1 cellular context compared by ENCODE assay signal in the genomic region with DNA sequence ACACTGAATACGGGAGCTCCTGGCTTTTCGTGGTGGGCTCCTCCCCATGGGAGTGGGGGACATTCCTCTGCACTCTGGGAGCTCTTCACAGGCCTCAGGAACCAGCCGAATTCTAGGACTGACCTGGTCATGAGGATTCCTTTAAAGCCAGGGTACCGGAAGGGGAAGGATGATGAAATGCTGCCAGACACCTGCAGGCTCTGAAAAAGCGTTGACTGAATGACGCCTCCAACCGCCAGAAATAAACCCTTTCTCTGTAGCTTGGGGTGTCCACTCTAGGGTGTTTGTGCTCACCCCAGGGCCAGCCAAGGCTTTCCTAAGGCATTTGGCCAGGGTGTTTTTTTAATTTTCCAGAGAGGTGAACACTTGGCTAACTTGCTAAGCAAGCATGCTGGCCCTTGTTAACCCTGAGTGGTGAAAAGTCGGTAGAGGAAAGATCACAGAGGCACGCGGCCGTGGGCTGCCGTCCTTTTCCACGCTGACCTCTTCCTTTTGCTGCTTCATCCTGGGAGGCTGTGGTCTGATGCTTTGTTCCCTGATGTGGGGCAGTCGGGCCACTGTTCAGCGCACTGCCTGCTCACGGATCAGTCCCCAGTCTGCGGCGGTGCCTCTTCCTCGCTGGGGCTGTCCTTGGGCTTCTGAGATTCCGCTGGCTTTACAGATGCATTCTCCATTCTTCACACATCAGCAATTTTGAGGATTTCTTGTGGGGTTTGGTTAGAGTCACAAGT.
TF ChIP-seq lines count a peak whose summit lies in the region.

No MANE protein-coding gene starts in this region.

TF ChIP-seq in K562, 482 proteins besides CTCF, POLR2A, EP300 and RAD21 (continued from another document):
- TF ChIP-seq ZBTB11 (CRISPR knock-in tag; IDR thresholded peaks at IDR 0.05): no peak
